Comparison of ENCODE assay signal across 2 cellular contexts in the genomic region with DNA sequence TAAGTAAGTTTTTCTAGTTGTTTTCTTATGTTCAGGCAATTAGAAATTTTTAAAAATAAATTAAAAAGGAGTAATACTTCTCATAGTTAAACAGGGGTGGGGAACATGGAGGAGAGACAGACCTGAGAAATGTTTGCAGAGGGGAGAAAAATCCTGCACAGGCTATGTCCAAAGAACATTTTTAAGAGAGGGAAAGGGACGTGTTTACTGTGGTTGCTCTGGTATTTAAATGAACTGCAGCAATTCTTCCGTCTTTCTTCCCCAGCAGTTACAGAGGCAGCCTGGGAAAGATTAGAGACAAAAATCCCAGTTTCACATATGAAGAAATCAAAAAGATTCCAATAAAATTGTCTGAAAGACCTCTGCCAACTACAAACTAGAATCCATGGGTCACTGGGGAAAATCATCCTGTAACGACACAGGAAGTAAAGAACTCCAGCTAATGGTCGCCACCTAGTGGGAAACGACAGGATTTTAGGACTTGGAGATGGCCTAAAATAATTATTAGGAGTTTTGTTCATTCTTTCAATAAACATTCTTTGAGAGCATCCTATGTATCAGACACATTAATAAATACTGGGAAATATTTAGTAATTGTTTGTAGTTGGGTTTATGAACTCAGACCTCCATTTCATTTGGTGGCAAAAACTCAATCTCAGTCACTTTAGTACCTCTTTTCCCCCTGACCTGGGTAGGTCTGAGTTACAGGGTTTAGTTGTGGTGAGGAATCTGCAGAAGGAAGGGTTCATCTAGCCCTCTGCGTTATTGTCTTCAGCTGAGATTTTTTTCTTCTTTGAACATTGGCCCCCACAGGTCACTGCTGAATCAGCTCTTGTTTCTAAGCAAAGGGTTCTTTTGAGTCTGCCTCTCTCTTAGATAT.
TF ChIP-seq lines count a peak whose summit lies in the region.

No MANE protein-coding gene starts in this region.

TF ChIP-seq in GM23338, 12 proteins besides CTCF, POLR2A, EP300 and RAD21 (continued from another document):
- TF ChIP-seq, protein P1, sequence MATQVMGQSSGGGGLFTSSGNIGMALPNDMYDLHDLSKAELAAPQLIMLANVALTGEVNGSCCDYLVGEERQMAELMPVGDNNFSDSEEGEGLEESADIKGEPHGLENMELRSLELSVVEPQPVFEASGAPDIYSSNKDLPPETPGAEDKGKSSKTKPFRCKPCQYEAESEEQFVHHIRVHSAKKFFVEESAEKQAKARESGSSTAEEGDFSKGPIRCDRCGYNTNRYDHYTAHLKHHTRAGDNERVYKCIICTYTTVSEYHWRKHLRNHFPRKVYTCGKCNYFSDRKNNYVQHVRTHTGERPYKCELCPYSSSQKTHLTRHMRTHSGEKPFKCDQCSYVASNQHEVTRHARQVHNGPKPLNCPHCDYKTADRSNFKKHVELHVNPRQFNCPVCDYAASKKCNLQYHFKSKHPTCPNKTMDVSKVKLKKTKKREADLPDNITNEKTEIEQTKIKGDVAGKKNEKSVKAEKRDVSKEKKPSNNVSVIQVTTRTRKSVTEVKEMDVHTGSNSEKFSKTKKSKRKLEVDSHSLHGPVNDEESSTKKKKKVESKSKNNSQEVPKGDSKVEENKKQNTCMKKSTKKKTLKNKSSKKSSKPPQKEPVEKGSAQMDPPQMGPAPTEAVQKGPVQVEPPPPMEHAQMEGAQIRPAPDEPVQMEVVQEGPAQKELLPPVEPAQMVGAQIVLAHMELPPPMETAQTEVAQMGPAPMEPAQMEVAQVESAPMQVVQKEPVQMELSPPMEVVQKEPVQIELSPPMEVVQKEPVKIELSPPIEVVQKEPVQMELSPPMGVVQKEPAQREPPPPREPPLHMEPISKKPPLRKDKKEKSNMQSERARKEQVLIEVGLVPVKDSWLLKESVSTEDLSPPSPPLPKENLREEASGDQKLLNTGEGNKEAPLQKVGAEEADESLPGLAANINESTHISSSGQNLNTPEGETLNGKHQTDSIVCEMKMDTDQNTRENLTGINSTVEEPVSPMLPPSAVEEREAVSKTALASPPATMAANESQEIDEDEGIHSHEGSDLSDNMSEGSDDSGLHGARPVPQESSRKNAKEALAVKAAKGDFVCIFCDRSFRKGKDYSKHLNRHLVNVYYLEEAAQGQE (IDR thresholded peaks at IDR 0.05; ENCODE audit: unreplicated experiment) = no peak
- TF ChIP-seq, protein P2, sequence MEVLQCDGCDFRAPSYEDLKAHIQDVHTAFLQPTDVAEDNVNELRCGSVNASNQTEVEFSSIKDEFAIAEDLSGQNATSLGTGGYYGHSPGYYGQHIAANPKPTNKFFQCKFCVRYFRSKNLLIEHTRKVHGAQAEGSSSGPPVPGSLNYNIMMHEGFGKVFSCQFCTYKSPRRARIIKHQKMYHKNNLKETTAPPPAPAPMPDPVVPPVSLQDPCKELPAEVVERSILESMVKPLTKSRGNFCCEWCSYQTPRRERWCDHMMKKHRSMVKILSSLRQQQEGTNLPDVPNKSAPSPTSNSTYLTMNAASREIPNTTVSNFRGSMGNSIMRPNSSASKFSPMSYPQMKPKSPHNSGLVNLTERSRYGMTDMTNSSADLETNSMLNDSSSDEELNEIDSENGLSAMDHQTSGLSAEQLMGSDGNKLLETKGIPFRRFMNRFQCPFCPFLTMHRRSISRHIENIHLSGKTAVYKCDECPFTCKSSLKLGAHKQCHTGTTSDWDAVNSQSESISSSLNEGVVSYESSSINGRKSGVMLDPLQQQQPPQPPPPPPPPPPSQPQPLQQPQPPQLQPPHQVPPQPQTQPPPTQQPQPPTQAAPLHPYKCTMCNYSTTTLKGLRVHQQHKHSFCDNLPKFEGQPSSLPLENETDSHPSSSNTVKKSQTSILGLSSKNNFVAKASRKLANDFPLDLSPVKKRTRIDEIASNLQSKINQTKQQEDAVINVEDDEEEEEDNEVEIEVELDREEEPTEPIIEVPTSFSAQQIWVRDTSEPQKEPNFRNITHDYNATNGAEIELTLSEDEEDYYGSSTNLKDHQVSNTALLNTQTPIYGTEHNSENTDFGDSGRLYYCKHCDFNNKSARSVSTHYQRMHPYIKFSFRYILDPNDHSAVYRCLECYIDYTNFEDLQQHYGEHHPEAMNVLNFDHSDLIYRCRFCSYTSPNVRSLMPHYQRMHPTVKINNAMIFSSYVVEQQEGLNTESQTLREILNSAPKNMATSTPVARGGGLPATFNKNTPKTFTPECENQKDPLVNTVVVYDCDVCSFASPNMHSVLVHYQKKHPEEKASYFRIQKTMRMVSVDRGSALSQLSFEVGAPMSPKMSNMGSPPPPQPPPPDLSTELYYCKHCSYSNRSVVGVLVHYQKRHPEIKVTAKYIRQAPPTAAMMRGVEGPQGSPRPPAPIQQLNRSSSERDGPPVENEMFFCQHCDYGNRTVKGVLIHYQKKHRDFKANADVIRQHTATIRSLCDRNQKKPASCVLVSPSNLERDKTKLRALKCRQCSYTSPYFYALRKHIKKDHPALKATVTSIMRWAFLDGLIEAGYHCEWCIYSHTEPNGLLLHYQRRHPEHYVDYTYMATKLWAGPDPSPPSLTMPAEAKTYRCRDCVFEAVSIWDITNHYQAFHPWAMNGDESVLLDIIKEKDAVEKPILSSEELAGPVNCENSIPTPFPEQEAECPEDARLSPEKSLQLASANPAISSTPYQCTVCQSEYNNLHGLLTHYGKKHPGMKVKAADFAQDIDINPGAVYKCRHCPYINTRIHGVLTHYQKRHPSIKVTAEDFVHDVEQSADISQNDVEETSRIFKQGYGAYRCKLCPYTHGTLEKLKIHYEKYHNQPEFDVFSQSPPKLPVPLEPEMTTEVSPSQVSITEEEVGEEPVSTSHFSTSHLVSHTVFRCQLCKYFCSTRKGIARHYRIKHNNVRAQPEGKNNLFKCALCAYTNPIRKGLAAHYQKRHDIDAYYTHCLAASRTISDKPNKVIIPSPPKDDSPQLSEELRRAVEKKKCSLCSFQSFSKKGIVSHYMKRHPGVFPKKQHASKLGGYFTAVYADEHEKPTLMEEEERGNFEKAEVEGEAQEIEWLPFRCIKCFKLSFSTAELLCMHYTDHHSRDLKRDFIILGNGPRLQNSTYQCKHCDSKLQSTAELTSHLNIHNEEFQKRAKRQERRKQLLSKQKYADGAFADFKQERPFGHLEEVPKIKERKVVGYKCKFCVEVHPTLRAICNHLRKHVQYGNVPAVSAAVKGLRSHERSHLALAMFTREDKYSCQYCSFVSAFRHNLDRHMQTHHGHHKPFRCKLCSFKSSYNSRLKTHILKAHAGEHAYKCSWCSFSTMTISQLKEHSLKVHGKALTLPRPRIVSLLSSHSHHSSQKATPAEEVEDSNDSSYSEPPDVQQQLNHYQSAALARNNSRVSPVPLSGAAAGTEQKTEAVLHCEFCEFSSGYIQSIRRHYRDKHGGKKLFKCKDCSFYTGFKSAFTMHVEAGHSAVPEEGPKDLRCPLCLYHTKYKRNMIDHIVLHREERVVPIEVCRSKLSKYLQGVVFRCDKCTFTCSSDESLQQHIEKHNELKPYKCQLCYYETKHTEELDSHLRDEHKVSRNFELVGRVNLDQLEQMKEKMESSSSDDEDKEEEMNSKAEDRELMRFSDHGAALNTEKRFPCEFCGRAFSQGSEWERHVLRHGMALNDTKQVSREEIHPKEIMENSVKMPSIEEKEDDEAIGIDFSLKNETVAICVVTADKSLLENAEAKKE (CRISPR knock-in tag; IDR thresholded peaks at IDR 0.05) = no peak

TF ChIP-seq in Ishikawa, 13 proteins besides CTCF, POLR2A, EP300 and RAD21 (continued from another document):
- TF ChIP-seq, protein P1 (IDR thresholded peaks at IDR 0.05; ENCODE audit: low read depth) = no peak
- TF ChIP-seq, protein P3, sequence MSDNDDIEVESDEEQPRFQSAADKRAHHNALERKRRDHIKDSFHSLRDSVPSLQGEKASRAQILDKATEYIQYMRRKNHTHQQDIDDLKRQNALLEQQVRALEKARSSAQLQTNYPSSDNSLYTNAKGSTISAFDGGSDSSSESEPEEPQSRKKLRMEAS (IDR thresholded peaks at IDR 0.05) = no peak
TF ChIP-seq in Ishikawa: peak in this region for 0.
